1 cellular context compared by ENCODE assay signal in genomic region chr5:169717298-169717697, GRCh38.
TF ChIP-seq lines count a peak whose summit lies in the region.

No MANE protein-coding gene starts in this region.

TF ChIP-seq in HepG2, 621 proteins besides CTCF, POLR2A, EP300 and RAD21 (continued from another document):
- TF ChIP-seq STAT6 (CRISPR knock-in tag; IDR thresholded peaks at IDR 0.05; ENCODE audit: borderline replicate concordance) (no peak), CCAR2 (optimal IDR thresholded peaks at IDR 0.05; ENCODE audit: low read depth, low read length) (no peak), ATF4 (CRISPR knock-in tag; IDR thresholded peaks at IDR 0.05) (no peak), ZNF274 (CRISPR knock-in tag; IDR thresholded peaks at IDR 0.05) (no peak), PBX3 (CRISPR knock-in tag; IDR thresholded peaks at IDR 0.05; ENCODE audit: borderline replicate concordance) (no peak), ZNF747 (CRISPR knock-in tag; IDR thresholded peaks at IDR 0.05; ENCODE audit: borderline replicate concordance) (no peak), LBX2 (CRISPR knock-in tag; IDR thresholded peaks at IDR 0.05; ENCODE audit: borderline replicate concordance) (no peak)
